ENCODE assay signal across 8 cellular contexts in genomic region chr5:55936100-55936693, GRCh38. TPM values are rescaled to one million over a fixed set of nuclear protein-coding genes. Genes with fewer than 3 reads are reported as not detected.
DNase-seq lines count a peak whose midpoint lies in the region; ATAC-seq and TF ChIP-seq lines count a peak whose summit lies in the region.

No MANE protein-coding gene starts in this region.

- peak; percentile 2 for DNase-seq in GF-D8 (lab: John Stamatoyannopoulos, UW)
- peak; percentile 79 for DNase-seq in NCI-H69 (lab: John Stamatoyannopoulos, UW)
- peak; percentile 42 to 64 for DNase-seq in activated CD4-positive, alpha-beta T cell treated with anti-CD3 and anti-CD28 coated beads, Interleukin-2, amount 50 U/mL, for 24 hours (ENCODE audit: low read depth in 1 of 2, low spot score in 1 of 2)
- DNase-seq in dermis microvascular lymphatic vessel endothelial cell (ENCODE audit: low read depth in 2 of 2): peak; percentile 68 to 88
- peak; percentile 69 for DNase-seq in lung (ENCODE audit: low spot score)
- DNase-seq in stimulated activated CD8-positive, alpha-beta memory T cell treated with anti-CD3 and anti-CD28 coated beads, Interleukin-12 subunit alpha, Interleukin-12 subunit beta, amount 100 ng/mL, for 4 hours (ENCODE audit: low read depth): peak; percentile 42

- ATAC-seq in HG03095 (IDR thresholded peaks at IDR 0.05; ENCODE audit: unreplicated experiment) (peak; percentile 60), lung (ENCODE audit: insufficient read depth, low FRiP score) (no peak), HG03457 (IDR thresholded peaks at IDR 0.05; ENCODE audit: unreplicated experiment) (no peak)

- H3K27me3 ChIP-seq in lung (ENCODE audit: control insufficient read depth, insufficient read depth): no peaks in the 10 kb centered on the region

- WGBS in lung, 2 donors: 28 to 32% methylated on average over 3 of the region's 3 CpGs

- peak; percentile 84 for TF ChIP-seq CTCF in lung (IDR thresholded peaks at IDR 0.05; ENCODE audit: control extremely low read depth, extremely low read depth)

- H3K4me3 ChIP-seq in lung: no peak overlapping the region

- no peaks in the 10 kb centered on the region for H3K9me3 ChIP-seq in lung (ENCODE audit: control insufficient read depth in 2 of 2, insufficient read depth in 1 of 2, low read length in 1 of 2)

- H3K4me1 ChIP-seq in lung (ENCODE audit: control insufficient read depth in 2 of 2, insufficient read depth in 2 of 2, low read length in 2 of 2): peaks cover 0 to 2% of the 10 kb centered on the region in 2 donors

- H3K27ac ChIP-seq in lung (ENCODE audit: low read depth in 1 of 2, low read length in 1 of 2): no peak overlapping the region

- peaks cover 4 to 11% of the 10 kb centered on the region in 2 donors for H3K36me3 ChIP-seq in lung (ENCODE audit: control insufficient read depth in 2 of 2, insufficient read depth in 2 of 2, low read length in 2 of 2)

RNA-seq across cellular contexts. Expression of gene IL6ST, which starts 58.6 kb away (rescaled TPM):
- total RNA-seq in dermis microvascular lymphatic vessel endothelial cell (501 and 923 TPM in 2 replicates), lung (100 to 1,000 TPM; 319 to 377 TPM)
- 10 to 100 TPM; 47.8 to 73.1 TPM for polyA plus RNA-seq in lung

Comparison
In these comparisons a context has a peak if more than half of its experiments do, and no peak if none do; other contexts are left out.
1. DNase-seq: peak in every context shown above with its lines; median percentile 79 in NCI-H69; 78 in dermis microvascular lymphatic vessel endothelial cell; 69 in lung; 53 in activated CD4-positive, alpha-beta T cell treated with anti-CD3 and anti-CD28 coated beads, Interleukin-2, amount 50 U/mL, for 24 hours; 42 in stimulated activated CD8-positive, alpha-beta memory T cell treated with anti-CD3 and anti-CD28 coated beads, Interleukin-12 subunit alpha, Interleukin-12 subunit beta, amount 100 ng/mL, for 4 hours; 2 in GF-D8.